In genomic region chr1:236141447-236142357, GRCh38 we compare ENCODE assay signal across 8 cellular contexts. TPM values are rescaled to one million over a fixed set of nuclear protein-coding genes. Genes with fewer than 3 reads are reported as not detected.
DNase-seq lines count a peak whose midpoint lies in the region; ATAC-seq, FAIRE-seq and TF ChIP-seq lines count a peak whose summit lies in the region.

No MANE protein-coding gene starts in this region.

- ATAC-seq in GM18867 (IDR thresholded peaks at IDR 0.05; ENCODE audit: unreplicated experiment) = peak; percentile 17

- TF ChIP-seq EP300 in esophagus muscularis mucosa (IDR thresholded peaks at IDR 0.05) = no peak

- peak overlapping the region; percentile 25 to 88 (median 80) for H3K4me3 Mint-ChIP-seq in IgD-negative memory B cell
- H3K4me3 Mint-ChIP-seq in activated CD4-positive, alpha-beta memory T cell treated with anti-CD3 and anti-CD28 coated beads for 36 hours = peak overlapping the region; percentile 73

- H3K4me3 ChIP-seq in esophagus muscularis mucosa (peak overlapping the region; percentile 72 to 94 (median 76)), mucosa of stomach (ENCODE audit: low read length) (no peak overlapping the region)

- intact Hi-C loops in activated CD4-positive, alpha-beta memory T cell treated with anti-CD3 and anti-CD28 coated beads for 36 hours (cut with micrococcal nuclease) = loop anchor here (2.0 to 5.0 kb wide), 2 partner anchors 34 to 141 kb away; no protein-coding TSS in a partner anchor
- intact Hi-C loops in esophagus muscularis mucosa (cut with DNase I) = no loop called here

- peak overlapping the region; percentile 45 to 55 (median 53) for H3K27ac ChIP-seq in esophagus muscularis mucosa (replicated peaks in 1 of 4)

- 0% methylated on average over 25 of the region's 83 CpGs for WGBS in esophagus muscularis mucosa

- POLR2A ChIA-PET in activated CD4-positive, alpha-beta memory T cell treated with anti-CD3 and anti-CD28 coated beads for 36 hours (lab: Charles Lee) = interaction anchor here (1.8 to 2.2 kb wide), 2 partner anchors 14 to 19 kb away, joined by 4 to 9 read pairs; no protein-coding TSS in a partner anchor

- H3K9me3 Mint-ChIP-seq in IgD-negative memory B cell = no peaks in the 10 kb centered on the region
- no peaks in the 10 kb centered on the region for H3K9me3 Mint-ChIP-seq in activated CD4-positive, alpha-beta memory T cell treated with anti-CD3 and anti-CD28 coated beads for 36 hours

- peaks cover 18 to 23% (median 18%) of the 10 kb centered on the region in 3 donors for H3K4me1 Mint-ChIP-seq in IgD-negative memory B cell
- peaks cover 21% of the 10 kb centered on the region for H3K4me1 Mint-ChIP-seq in activated CD4-positive, alpha-beta memory T cell treated with anti-CD3 and anti-CD28 coated beads for 36 hours (ENCODE audit: low read depth)

- TF ChIP-seq CTCF in esophagus muscularis mucosa (IDR thresholded peaks at IDR 0.05) = no peak

- CTCF ChIA-PET in activated CD4-positive, alpha-beta memory T cell treated with anti-CD3 and anti-CD28 coated beads for 36 hours (lab: Charles Lee) = no interaction called here

- peak overlapping the region; percentile 3 for H3K9ac ChIP-seq in mucosa of stomach (ENCODE audit: low read length)

- FAIRE-seq in urothelium cell line (lab: Jason Lieb, UNC) = no peak

- H3K36me3 Mint-ChIP-seq in IgD-negative memory B cell = no peaks in the 10 kb centered on the region
- H3K36me3 Mint-ChIP-seq in activated CD4-positive, alpha-beta memory T cell treated with anti-CD3 and anti-CD28 coated beads for 36 hours = peaks cover 2% of the 10 kb centered on the region

- H3K9me3 ChIP-seq in esophagus muscularis mucosa (no peaks in the 10 kb centered on the region), mucosa of stomach (ENCODE audit: control insufficient read depth, low read length) (no peaks in the 10 kb centered on the region)

- no peaks in the 10 kb centered on the region for H3K36me3 ChIP-seq in esophagus muscularis mucosa
- no peaks in the 10 kb centered on the region for H3K36me3 ChIP-seq in mucosa of stomach (ENCODE audit: control insufficient read depth, insufficient read depth, low read length)

- H3K4me1 ChIP-seq in esophagus muscularis mucosa (peaks cover 22 to 46% (median 39%) of the 10 kb centered on the region in 4 donors), mucosa of stomach (ENCODE audit: control insufficient read depth, insufficient read depth, low read length) (peaks cover 6% of the 10 kb centered on the region)

- H3K27me3 ChIP-seq in esophagus muscularis mucosa (peaks cover 0 to 30% (median 0%) of the 10 kb centered on the region in 4 donors), mucosa of stomach (ENCODE audit: control insufficient read depth, insufficient read depth, low read length) (no peaks in the 10 kb centered on the region)

- H3K27ac Mint-ChIP-seq in IgD-negative memory B cell = peak overlapping the region in 1 of 3 donors; percentile 13
- no peak overlapping the region for H3K27ac Mint-ChIP-seq in activated CD4-positive, alpha-beta memory T cell treated with anti-CD3 and anti-CD28 coated beads for 36 hours

- TF ChIP-seq POLR2A in esophagus muscularis mucosa (IDR thresholded peaks at IDR 0.05; ENCODE audit: low read depth) = no peak

- H3K27me3 Mint-ChIP-seq in IgD-negative memory B cell = peaks cover 64% of the 10 kb centered on the region
- peaks cover 29% of the 10 kb centered on the region for H3K27me3 Mint-ChIP-seq in activated CD4-positive, alpha-beta memory T cell treated with anti-CD3 and anti-CD28 coated beads for 36 hours

- DNase-seq in CD1c-positive myeloid dendritic cell (ENCODE audit: extremely low spot score) (peak; percentile 24), esophagus muscularis mucosa (ENCODE audit: extremely low spot score) (no peak), urothelium cell line (ENCODE audit: low spot score) (peak; percentile 83), middle frontal gyrus (ENCODE audit: extremely low spot score, low spot score) (no peak)
- no peak for DNase-seq in activated CD4-positive, alpha-beta memory T cell treated with anti-CD3 and anti-CD28 coated beads for 36 hours

RNA-seq across cellular contexts. Expression of gene GPR137B, which starts 0.6 kb away (rescaled TPM):
- polyA plus RNA-seq in IgD-negative memory B cell = 1.9 TPM
- total RNA-seq in activated CD4-positive, alpha-beta memory T cell treated with anti-CD3 and anti-CD28 coated beads for 36 hours = 1 to 10 TPM; 5.6 TPM
- 10 to 100 TPM; 14.5 to 21.3 (median 15.7) TPM for total RNA-seq in esophagus muscularis mucosa

Comparison
In these comparisons a context has a peak if more than half of its experiments do, and no peak if none do; other contexts are left out.
1. DNase-seq: peak in CD1c-positive myeloid dendritic cell (single experiment) and urothelium cell line (single experiment); none in activated CD4-positive, alpha-beta memory T cell treated with anti-CD3 and anti-CD28 coated beads for 36 hours (single experiment), esophagus muscularis mucosa (single experiment) and middle frontal gyrus (single experiment).